ENCODE assay signal across 11 cellular contexts in the genomic region with DNA sequence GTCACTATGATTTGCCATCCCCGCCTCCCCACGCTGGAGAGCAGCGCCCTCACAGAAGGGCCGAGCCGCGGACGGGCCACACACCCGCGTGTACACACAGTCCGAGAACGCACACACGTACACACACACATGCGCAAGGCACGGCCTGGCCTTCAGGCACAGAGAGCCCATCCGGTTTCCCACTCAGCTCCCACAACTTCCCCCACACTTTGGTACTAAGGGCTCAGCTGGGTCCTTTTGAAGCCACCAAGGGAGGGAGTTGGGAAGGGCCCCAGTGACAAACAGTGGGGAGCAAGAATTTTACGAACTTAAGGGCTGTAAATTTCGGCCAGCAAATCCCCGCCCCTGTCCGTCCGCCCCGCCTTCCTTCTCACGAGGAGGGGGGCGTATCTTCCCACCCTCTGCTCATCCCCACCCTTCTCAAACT.
DNase-seq lines count a peak whose midpoint lies in the region; ATAC-seq, FAIRE-seq and TF ChIP-seq lines count a peak whose summit lies in the region.
"Had no signal": no experiment of that assay in that cellular context is flagged by ENCODE, and none has a peak within 500 bp of the region (broad histone marks: within the 10 kb centered on the region; RNA-seq: fewer than 3 reads in every experiment).

No MANE protein-coding gene starts in this region.

- no peak overlapping the region for H2BK12ac ChIP-seq in H1 (ENCODE audit: low read depth, low read length)

- TF ChIP-seq RAD21 in H1 (IDR thresholded peaks at IDR 0.05 in 1 of 2, conservative IDR thresholded peaks at IDR 0.05 in 1 of 2; ENCODE audit: low read depth in 2 of 2, low read length in 2 of 2) = no peak

- no peaks in the 10 kb centered on the region for H3K79me1 ChIP-seq in H1 (ENCODE audit: low read depth, low read length)

- no peak overlapping the region for H2BK120ac ChIP-seq in H1 (replicated peaks; ENCODE audit: low read depth, low read length)

- no peak for TF ChIP-seq POLR2A in H1 (IDR thresholded peaks at IDR 0.05; ENCODE audit: control extremely low read depth in 1 of 2, low read depth in 2 of 2, low read length in 2 of 2)

- no peak overlapping the region for H3K23ac ChIP-seq in H1 (ENCODE audit: insufficient read length)

- H2AFZ ChIP-seq in H1 (ENCODE audit: low read length) = no peak overlapping the region

- H4K5ac ChIP-seq in H1 (ENCODE audit: insufficient read length, low read depth, low read length) = no peak overlapping the region

- no peaks in the 10 kb centered on the region for H3K79me2 ChIP-seq in H1 (ENCODE audit: control insufficient read depth in 1 of 2, insufficient read depth in 2 of 2, low read length in 2 of 2)

- H3K9ac ChIP-seq in H1 (replicated peaks in 1 of 4; ENCODE audit: extremely low read depth in 1 of 4, low read depth in 3 of 4, low read length in 3 of 4) = no peak overlapping the region

- H3K9me3 ChIP-seq in H1 (ENCODE audit: insufficient read depth in 2 of 2, low read depth in 1 of 2, low read length in 1 of 2) = no peaks in the 10 kb centered on the region
- peaks cover 4% of the 10 kb centered on the region for H3K9me3 ChIP-seq in mesodermal cell (ENCODE audit: control insufficient read depth, low read length)
- H3K9me3 ChIP-seq in aorta (ENCODE audit: control insufficient read depth, low read length) = no peaks in the 10 kb centered on the region

- CTCF ChIA-PET in H1 (lab: Charles Lee; ENCODE audit: partially characterized antibody) = interaction anchor here (0.6 to 10.4 kb wide), 20 partner anchors 8 to 190 kb away, joined by 3 to 273 read pairs (median 4); a partner anchor contains a TSS

- peak overlapping the region; percentile 4 to 75 (median 50) for H3K4me3 ChIP-seq in H1 (ENCODE audit: extremely low read depth in 1 of 4, insufficient read depth in 2 of 4, low read depth in 3 of 4, low read length in 4 of 4)
- H3K4me3 ChIP-seq in mesodermal cell (ENCODE audit: extremely low read depth, insufficient read depth, low read length, poor library complexity, severe bottlenecking) = peak overlapping the region; percentile 31
- no peak overlapping the region for H3K4me3 ChIP-seq in aorta (ENCODE audit: low read length in 2 of 2)

- H4K20me1 ChIP-seq in H1 (replicated peaks in 1 of 2; ENCODE audit: control insufficient read depth in 1 of 2, insufficient read depth in 2 of 2, low read length in 2 of 2) = no peaks in the 10 kb centered on the region

- H3K27me3 ChIP-seq in H1 (replicated peaks in 1 of 4; ENCODE audit: control insufficient read depth in 3 of 4, extremely low read depth in 1 of 4, insufficient read depth in 3 of 4, low read length in 3 of 4) (peaks cover 9 to 36% (median 33%) of the 10 kb centered on the region in 4 experiments), aorta (ENCODE audit: control insufficient read depth in 1 of 2, insufficient read depth in 2 of 2, low read length in 1 of 2) (no peaks in the 10 kb centered on the region)

- H3K27ac ChIP-seq in H1 (ENCODE audit: low read depth, low read length) (no peak overlapping the region), mesodermal cell (ENCODE audit: low read depth, low read length, severe bottlenecking) (no peak overlapping the region), aorta (ENCODE audit: low read depth in 1 of 2, low read length in 2 of 2) (no peak overlapping the region)

- no peak overlapping the region; the same call in 1 of the 2 replicates for H4K8ac ChIP-seq in H1 (ENCODE audit: extremely low read depth, insufficient read depth, low read length)

- no peak for FAIRE-seq in H1 (lab: Jason Lieb, UNC)

- peak overlapping the region; percentile 97 for H3K4me2 ChIP-seq in H1 (ENCODE audit: insufficient read depth in 1 of 2, low read depth in 2 of 2, low read length in 2 of 2)

- no peak overlapping the region for H2BK20ac ChIP-seq in H1 (ENCODE audit: low read length)

- TF ChIP-seq EP300 in H1 (IDR thresholded peaks at IDR 0.05; ENCODE audit: borderline replicate concordance in 1 of 2, low read depth in 2 of 2, low read length in 2 of 2) = no peak

- POLR2A ChIA-PET in H1 (lab: Charles Lee; ENCODE audit: partially characterized antibody) = interaction anchor here (0.7 to 1.7 kb wide), 2 partner anchors 132 to 142 kb away, joined by 3 to 5 read pairs; no protein-coding TSS in a partner anchor

- no peaks in the 10 kb centered on the region for H3K36me3 ChIP-seq in H1 (ENCODE audit: control insufficient read depth in 2 of 4, insufficient read depth in 4 of 4, low read length in 3 of 4)
- H3K36me3 ChIP-seq in mesodermal cell (ENCODE audit: control insufficient read depth, insufficient read depth, low read length) = no peaks in the 10 kb centered on the region
- no peaks in the 10 kb centered on the region for H3K36me3 ChIP-seq in aorta (ENCODE audit: control insufficient read depth in 1 of 2, insufficient read depth in 2 of 2, low read length in 1 of 2)

- no peak overlapping the region for H3K56ac ChIP-seq in H1 (replicated peaks; ENCODE audit: insufficient read length, low read depth, low read length)

- peaks cover 6 to 8% (median 8%) of the 10 kb centered on the region in 4 experiments; a peak in 6 of 7 replicates for H3K4me1 ChIP-seq in H1 (replicated peaks in 1 of 4; ENCODE audit: control insufficient read depth in 3 of 4, insufficient read depth in 4 of 4, low read length in 3 of 4)
- H3K4me1 ChIP-seq in mesodermal cell (ENCODE audit: control insufficient read depth, insufficient read depth, low read length, poor library complexity, severe bottlenecking) = peaks cover 44% of the 10 kb centered on the region
- H3K4me1 ChIP-seq in aorta (ENCODE audit: control insufficient read depth in 1 of 2, insufficient read depth in 2 of 2, low read length in 2 of 2) = no peaks in the 10 kb centered on the region

- WGBS in H1 (ENCODE audit: extremely low coverage in 1 of 2, insufficient coverage in 1 of 2, insufficient read length in 1 of 2, insufficient replicate concordance in 2 of 2, low coverage in 1 of 2, low lambda C conversion rate in 2 of 2, missing lambda C conversion rate in 1 of 2), 2 experiments = 3% methylated on average over 18 of the region's 23 CpGs; no CpG with 5 or more reads in 1 of the 2 experiments
- WGBS in mesodermal cell (ENCODE audit: insufficient coverage in 2 of 2), 2 experiments = 3 to 5% methylated on average over 13 to 20 of the region's 23 CpGs
- WGBS in aorta, 2 donors = 1 to 3% methylated on average over 23 of the region's 23 CpGs

- H2BK15ac ChIP-seq in H1 (ENCODE audit: low read length) = no peak overlapping the region

- peak; percentile 47 for ATAC-seq in aorta (ENCODE audit: low FRiP score)

- H3K14ac ChIP-seq in H1 (ENCODE audit: insufficient read length) = no peak overlapping the region

- TF ChIP-seq CTCF in H1 (IDR thresholded peaks at IDR 0.05; ENCODE audit: control extremely low read depth in 1 of 3, insufficient read depth in 1 of 3, low read depth in 1 of 3, low read length in 3 of 3) = no peak

- no peak overlapping the region for H4K91ac ChIP-seq in H1 (replicated peaks; ENCODE audit: insufficient read length, low read length)

- no peak overlapping the region for H2BK5ac ChIP-seq in H1 (ENCODE audit: low read depth, low read length)

- DNase-seq in stimulated activated CD4-positive, alpha-beta T cell treated with anti-CD3 and anti-CD28 coated beads, Interleukin-15, amount 100 ng/mL, for 24 hours = peak; percentile 11
- no peak for DNase-seq in stimulated activated CD4-positive, alpha-beta T cell treated with anti-CD3 and anti-CD28 coated beads, Interleukin-4, amount 100 ng/mL, for 1 hour
- DNase-seq in H1 (ENCODE audit: low read depth in 1 of 2, low spot score in 2 of 2) (no peak), aorta (peak in 1 of 2 donors; percentile 53), NCI-H187 treated with DMSO at 0.1 percent for 48 hours (lab: John Stamatoyannopoulos, UW) (no peak), SHP77 (lab: John Stamatoyannopoulos, UW) (no peak), cerebellar cortex (ENCODE audit: low spot score) (no peak)
- DNase-seq: amygdala, COR-L47, NCI-H1694 had no signal

- H2AK5ac ChIP-seq in H1 (ENCODE audit: low read depth, low read length) = no peak overlapping the region

- no peak overlapping the region for H3K18ac ChIP-seq in H1 (ENCODE audit: extremely low read depth, low read length)

- intact Hi-C loops in aorta (cut with DNase I) = loop anchor here in 1 of 2 donors (5.0 kb wide), 1 partner anchor 144 kb away; no protein-coding TSS in a partner anchor

- H3K4ac ChIP-seq in H1 (replicated peaks; ENCODE audit: insufficient read length, low read depth, low read length) = no peak overlapping the region

- H3K23me2 ChIP-seq in H1 (ENCODE audit: low read depth, low read length) = peaks cover 4% of the 10 kb centered on the region; the same call in 1 of the 2 replicates

TF ChIP-seq in H1, 55 proteins besides CTCF, POLR2A, EP300 and RAD21 (continues in another document):
- TF ChIP-seq KDM5A (IDR thresholded peaks at IDR 0.05; ENCODE audit: low read length) (no peak), RNF2 (IDR thresholded peaks at IDR 0.05; ENCODE audit: borderline replicate concordance, low read depth, low read length, missing control alignments, poor library complexity, severe bottlenecking) (peak; percentile 11), GTF2F1 (IDR thresholded peaks at IDR 0.05; ENCODE audit: borderline replicate concordance, low read depth, low read length) (no peak), HDAC6 (IDR thresholded peaks at IDR 0.05; ENCODE audit: low read depth, low read length) (no peak), HDAC2 (IDR thresholded peaks at IDR 0.05; ENCODE audit: borderline replicate concordance in 1 of 2, low read depth in 2 of 2, low read length in 2 of 2) (no peak), KDM1A (IDR thresholded peaks at IDR 0.05; ENCODE audit: borderline replicate concordance, low read length) (no peak), SP4 (IDR thresholded peaks at IDR 0.05; ENCODE audit: low read length) (no peak), EZH2 (IDR thresholded peaks at IDR 0.05; ENCODE audit: low read depth, low read length, severe bottlenecking) (peak; percentile 71), JUND (IDR thresholded peaks at IDR 0.05; ENCODE audit: low read length) (no peak), POU5F1 (IDR thresholded peaks at IDR 0.05; ENCODE audit: low read depth, low read length) (no peak)

Comparison
In these comparisons a context has a peak if more than half of its experiments do, and no peak if none do; other contexts are left out.
1. H3K4me3 ChIP-seq: peak in H1 (4 of 4) and mesodermal cell (single experiment); none in aorta (0 of 2).